Comparison of ENCODE assay signal across 8 cellular contexts in the genomic region with DNA sequence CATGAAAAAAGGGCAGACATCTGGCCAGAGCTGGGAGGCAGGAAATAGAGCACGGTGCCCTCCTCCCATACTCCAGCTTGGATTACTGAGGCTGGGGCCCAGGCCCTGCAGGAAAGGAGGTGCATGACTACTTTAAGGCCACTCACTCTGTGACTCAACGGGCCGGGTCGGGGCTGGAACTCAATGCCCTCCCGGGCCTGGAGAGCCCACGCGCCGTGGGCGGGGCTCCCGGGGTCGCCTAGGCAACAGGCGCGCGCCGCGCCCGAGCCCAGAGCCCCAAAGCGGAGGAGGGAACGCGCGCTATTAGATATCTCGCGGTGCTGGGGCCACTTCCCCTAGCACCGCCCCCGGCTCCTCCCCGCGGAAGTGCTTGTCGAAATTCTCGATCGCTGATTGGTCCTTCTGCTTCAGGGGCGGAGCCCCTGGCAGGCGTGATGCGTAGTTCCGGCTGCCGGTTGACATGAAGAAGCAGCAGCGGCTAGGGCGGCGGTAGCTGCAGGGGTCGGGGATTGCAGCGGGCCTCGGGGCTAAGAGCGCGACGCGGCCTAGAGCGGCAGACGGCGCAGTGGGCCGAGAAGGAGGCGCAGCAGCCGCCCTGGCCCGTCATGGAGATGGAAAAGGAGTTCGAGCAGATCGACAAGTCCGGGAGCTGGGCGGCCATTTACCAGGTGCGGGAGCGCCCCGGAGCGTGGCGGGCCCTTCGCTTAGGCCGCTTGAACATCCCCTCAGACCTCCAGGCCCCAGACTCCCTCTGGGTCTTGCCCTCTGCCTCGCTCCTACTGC.
DNase-seq lines count a peak whose midpoint lies in the region; ATAC-seq and TF ChIP-seq lines count a peak whose summit lies in the region.

TSS of gene PTPN1 (plus strand) at position 461 of the 783 bp plus-strand sequence. CDS start at position 606, 145 bp downstream.

- no peak for TF ChIP-seq CTCF in AG09319 (IDR thresholded peaks at IDR 0.05; ENCODE audit: low read depth, low read length)

- DNase-seq in AG09319 (ENCODE audit: extremely low read depth, low read depth), result peak; percentile 96
- peak; percentile 97 for DNase-seq in NCI-H446 treated with DMSO at 0.1 percent for 48 hours (lab: John Stamatoyannopoulos, UW)
- peak; percentile 99 for DNase-seq in cerebellar cortex (ENCODE audit: low spot score)
- DNase-seq in islet precursor cell, result peak; percentile 100
- peak; percentile 98 to 99 (median 99) for DNase-seq in stimulated activated CD4-positive, alpha-beta T cell treated with anti-CD3 and anti-CD28 coated beads, Interleukin-12 subunit alpha, Interleukin-12 subunit beta, amount 100 ng/mL, for 48 hours (ENCODE audit: low read depth in 2 of 3, low spot score in 1 of 3)

- ATAC-seq in GM19025 (IDR thresholded peaks at IDR 0.05; ENCODE audit: low read depth, unreplicated experiment) (peak; percentile 88), HG03342 (IDR thresholded peaks at IDR 0.05; ENCODE audit: unreplicated experiment) (peak; percentile 85)
- peak; percentile 93 to 96 for ATAC-seq in activated CD4-positive, CD25-positive, alpha-beta regulatory T cell treated with anti-CD3 and anti-CD28 coated beads, Interleukin-2, amount 50 U/mL, for 24 hours

Comparison
In these comparisons a context has a peak if more than half of its experiments do, and no peak if none do; other contexts are left out.
1. Peak in every context shown above with its lines: DNase-seq and ATAC-seq.